12 cellular contexts compared by ENCODE assay signal in the genomic region with DNA sequence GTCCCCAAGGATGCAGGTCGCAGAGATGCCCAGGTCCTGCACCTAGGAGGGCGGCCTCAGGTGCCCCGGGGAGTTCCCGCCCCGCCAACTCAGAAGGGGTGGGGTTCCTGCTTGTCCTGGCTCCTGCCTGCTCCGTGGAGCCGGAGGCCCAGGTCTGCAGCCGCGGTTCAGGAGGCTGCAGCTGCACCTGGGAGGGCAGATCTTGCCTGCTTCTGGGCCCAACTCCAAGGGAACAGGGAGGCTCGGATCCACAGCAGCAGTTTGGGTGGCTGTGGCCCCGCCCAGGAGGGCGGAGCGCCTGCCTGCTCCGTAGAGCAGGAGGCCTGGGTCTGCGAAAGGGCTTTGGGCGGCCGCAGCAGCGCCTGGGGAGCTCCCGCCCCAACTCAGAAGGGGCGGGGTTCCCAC.
DNase-seq lines count a peak whose midpoint lies in the region; ATAC-seq lines count a peak whose summit lies in the region.
"Had no signal": no experiment of that assay in that cellular context is flagged by ENCODE, and none has a peak within 500 bp of the region (broad histone marks: within the 10 kb centered on the region; RNA-seq: fewer than 3 reads in every experiment).

No MANE protein-coding gene starts in this region.

- DNase-seq in activated CD4-positive, alpha-beta T cell treated with anti-CD3 and anti-CD28 coated beads for 36 hours, result no peak
- no peak for DNase-seq in activated CD4-positive, alpha-beta T cell treated with anti-CD3 and anti-CD28 coated beads for 4 hours
- DNase-seq in iPS DF 19.7 (ENCODE audit: low read depth, low spot score) (peak; percentile 75), cerebellar nuclear complex (lab: John Stamatoyannopoulos, UW) (no peak), SK-N-DZ (ENCODE audit: low spot score) (no peak)
- no peak for DNase-seq in NK-92 treated with Interleukin-12 subunit alpha and Interleukin-12 subunit beta, amount 100 ng/mL, for 24 hours (lab: John Stamatoyannopoulos, UW)
- DNase-seq: activated naive CD4-positive, alpha-beta T cell treated with anti-CD3 and anti-CD28 coated beads, Interleukin-2, amount 50 U/mL, for 16 hours; SHP77 treated with DMSO at 0.1 percent for 48 hours had no signal

- H3K9me3 ChIP-seq in HUES6 (ENCODE audit: control insufficient read depth, insufficient read depth, low read depth, low read length), result 0 out of 2 replicates have a peak, but pooled peaks cover 2% of the 10 kb centered on the region

- H3K36me3 Mint-ChIP-seq in activated CD4-positive, alpha-beta T cell treated with anti-CD3 and anti-CD28 coated beads for 36 hours (ENCODE audit: low read depth), result no peaks in the 10 kb centered on the region
- no peaks in the 10 kb centered on the region for H3K36me3 Mint-ChIP-seq in stimulated activated memory B cell treated with anti-CD40 and anti-IgM and Interleukin-4, amounts not matched to agents 10 μg/mL and 1 μg/mL and 100 μg/mL, for 72 hours

- H3K4me3 ChIP-seq in HUES6 (ENCODE audit: low read depth, low read length), result peak overlapping the region; percentile 47

- no peaks in the 10 kb centered on the region for H3K36me3 ChIP-seq in HUES6 (ENCODE audit: control insufficient read depth, insufficient read depth, low read length)

- POLR2A ChIA-PET in activated CD4-positive, alpha-beta T cell treated with anti-CD3 and anti-CD28 coated beads for 36 hours (lab: Charles Lee), result no interaction called here

- intact Hi-C loops in activated CD4-positive, alpha-beta T cell treated with anti-CD3 and anti-CD28 coated beads for 36 hours (cut with DNase I, micrococcal nuclease), result no loop called here

- peak; percentile 23 for ATAC-seq in activated CD4-positive, alpha-beta T cell treated with anti-CD3 and anti-CD28 coated beads for 36 hours
- peak; percentile 31 for ATAC-seq in stimulated activated memory B cell treated with anti-CD40 and anti-IgM and Interleukin-4, amounts not matched to agents 10 μg/mL and 1 μg/mL and 100 μg/mL, for 72 hours
- ATAC-seq: activated CD4-positive, CD25-positive, alpha-beta regulatory T cell treated with anti-CD3 and anti-CD28 coated beads, Interleukin-2, amount 50 U/mL, for 24 hours had no signal

- H3K9ac ChIP-seq in HUES6 (ENCODE audit: low read length), result no peak overlapping the region

- no peaks in the 10 kb centered on the region for H3K27me3 ChIP-seq in HUES6 (ENCODE audit: control insufficient read depth, insufficient read depth, low read length)

- no peaks in the 10 kb centered on the region for H3K4me1 Mint-ChIP-seq in activated CD4-positive, alpha-beta T cell treated with anti-CD3 and anti-CD28 coated beads for 36 hours
- no peaks in the 10 kb centered on the region for H3K4me1 Mint-ChIP-seq in stimulated activated memory B cell treated with anti-CD40 and anti-IgM and Interleukin-4, amounts not matched to agents 10 μg/mL and 1 μg/mL and 100 μg/mL, for 72 hours

- no peak overlapping the region for H3K27ac ChIP-seq in HUES6 (ENCODE audit: low read depth, low read length)

- no peak overlapping the region for H3K4me3 Mint-ChIP-seq in activated CD4-positive, alpha-beta T cell treated with anti-CD3 and anti-CD28 coated beads for 36 hours
- H3K4me3 Mint-ChIP-seq in stimulated activated memory B cell treated with anti-CD40 and anti-IgM and Interleukin-4, amounts not matched to agents 10 μg/mL and 1 μg/mL and 100 μg/mL, for 72 hours, result no peak overlapping the region
- H3K4me3 Mint-ChIP-seq: dendritic cell treated with granulocyte-macrophage colony-stimulating factor and Interleukin-4, amounts not matched to agents 40 ng/mL and 50 ng/mL, for 4 days had no signal

- peaks cover 14% of the 10 kb centered on the region for H3K27me3 Mint-ChIP-seq in activated CD4-positive, alpha-beta T cell treated with anti-CD3 and anti-CD28 coated beads for 36 hours
- H3K27me3 Mint-ChIP-seq in stimulated activated memory B cell treated with anti-CD40 and anti-IgM and Interleukin-4, amounts not matched to agents 10 μg/mL and 1 μg/mL and 100 μg/mL, for 72 hours, result no peaks in the 10 kb centered on the region

- CTCF ChIA-PET in activated CD4-positive, alpha-beta T cell treated with anti-CD3 and anti-CD28 coated beads for 36 hours (lab: Charles Lee), result interaction anchor here (0.5 to 2.3 kb wide), 3 partner anchors 10 to 379 kb away, joined by 3 to 4 read pairs (median 4); no protein-coding TSS in a partner anchor

- H3K27ac Mint-ChIP-seq in activated CD4-positive, alpha-beta T cell treated with anti-CD3 and anti-CD28 coated beads for 36 hours, result no peak overlapping the region
- H3K27ac Mint-ChIP-seq in stimulated activated memory B cell treated with anti-CD40 and anti-IgM and Interleukin-4, amounts not matched to agents 10 μg/mL and 1 μg/mL and 100 μg/mL, for 72 hours, result no peak overlapping the region
- H3K27ac Mint-ChIP-seq: dendritic cell treated with granulocyte-macrophage colony-stimulating factor and Interleukin-4, amounts not matched to agents 40 ng/mL and 50 ng/mL, for 4 days had no signal

- H3K9me3 Mint-ChIP-seq in activated CD4-positive, alpha-beta T cell treated with anti-CD3 and anti-CD28 coated beads for 36 hours (ENCODE audit: low read depth), result no peaks in the 10 kb centered on the region
- H3K9me3 Mint-ChIP-seq in stimulated activated memory B cell treated with anti-CD40 and anti-IgM and Interleukin-4, amounts not matched to agents 10 μg/mL and 1 μg/mL and 100 μg/mL, for 72 hours, result peaks cover 7% of the 10 kb centered on the region
- H3K9me3 Mint-ChIP-seq: dendritic cell treated with granulocyte-macrophage colony-stimulating factor and Interleukin-4, amounts not matched to agents 40 ng/mL and 50 ng/mL, for 4 days had no signal

- no peaks in the 10 kb centered on the region for H3K4me1 ChIP-seq in HUES6 (ENCODE audit: control insufficient read depth, insufficient read depth, low read length)
